Comparison of ENCODE assay signal across 13 cellular contexts in genomic region chr5:124263680-124264491, GRCh38.
DNase-seq lines count a peak whose midpoint lies in the region; ATAC-seq and TF ChIP-seq lines count a peak whose summit lies in the region.
"Had no signal": no experiment of that assay in that cellular context is flagged by ENCODE, and none has a peak within 500 bp of the region (broad histone marks: within the 10 kb centered on the region; RNA-seq: fewer than 3 reads in every experiment).

No MANE protein-coding gene starts in this region.

- H3K9ac ChIP-seq in endodermal cell (ENCODE audit: extremely low read depth, low read length, poor library complexity, severe bottlenecking) (no peak overlapping the region), neural progenitor cell (no peak overlapping the region)

- H3K27me3 Mint-ChIP-seq in endodermal cell (ENCODE audit: insufficient read depth) (no peaks in the 10 kb centered on the region), neural progenitor cell (ENCODE audit: insufficient read depth, low read depth) (peaks cover 20% of the 10 kb centered on the region)
- H3K27me3 Mint-ChIP-seq: CD4-positive, alpha-beta memory T cell had no signal

- H4K20me1 ChIP-seq in neural progenitor cell (ENCODE audit: low read depth), result no peaks in the 10 kb centered on the region

- no peak for TF ChIP-seq CTCF in HEK293 (tag by site-specific recombination; IDR thresholded peaks at IDR 0.05)
- peak; percentile 17 for TF ChIP-seq CTCF in endodermal cell (conservative IDR thresholded peaks at IDR 0.05)
- no peak for TF ChIP-seq CTCF in neural progenitor cell (IDR thresholded peaks at IDR 0.05)

- DNase-seq in NCI-H345 (lab: John Stamatoyannopoulos, UW), result peak; percentile 61
- DNase-seq in endodermal cell, result peak; percentile 86
- peak; percentile 91 for DNase-seq in neural progenitor cell (ENCODE audit: low spot score)
- no peak for DNase-seq in stimulated activated effector memory CD8-positive, alpha-beta T cell treated with anti-CD3 and anti-CD28 coated beads, Interleukin-12 subunit alpha, Interleukin-12 subunit beta, amount 100 ng/mL, for 72 hours (ENCODE audit: low spot score in 2 of 2)
- DNase-seq in activated T-cell treated with anti-CD3 and anti-CD28 coated beads, Interleukin-2, amount 50 U/mL, for 1 hour, result no peak
- DNase-seq: activated CD8-positive, alpha-beta memory T cell treated with anti-CD3 and anti-CD28 coated beads for 24 hours; CD4-positive, alpha-beta memory T cell; left ventricle myocardium superior; NCI-H510A had no signal

- H3K27ac ChIP-seq in HEK293 (ENCODE audit: extremely low read depth, low read depth, low read length), result peak overlapping the region; percentile 13
- H3K27ac ChIP-seq in endodermal cell (ENCODE audit: low read depth, low read length), result peak overlapping the region; percentile 78
- peak overlapping the region; percentile 71 for H3K27ac ChIP-seq in neural progenitor cell

- H3K4me1 Mint-ChIP-seq in endodermal cell, result peaks cover 8% of the 10 kb centered on the region
- peaks cover 14% of the 10 kb centered on the region for H3K4me1 Mint-ChIP-seq in neural progenitor cell
- H3K4me1 Mint-ChIP-seq in stimulated activated effector memory CD8-positive, alpha-beta T cell treated with anti-CD3 and anti-CD28 coated beads, Interleukin-12 subunit alpha, Interleukin-12 subunit beta, amount 100 ng/mL, for 72 hours, result no peaks in the 10 kb centered on the region
- H3K4me1 Mint-ChIP-seq: CD4-positive, alpha-beta memory T cell had no signal

- WGBS in endodermal cell (ENCODE audit: insufficient coverage in 1 of 2, insufficient read length in 1 of 2), 2 experiments, result 21 to 26% methylated on average over 4 to 6 of the region's 6 CpGs

- no peak overlapping the region for H3K4me3 ChIP-seq in HEK293 (ENCODE audit: low read depth, low read length)
- H3K4me3 ChIP-seq in endodermal cell (ENCODE audit: low read length), result peak overlapping the region; percentile 39
- peak overlapping the region; percentile 14 for H3K4me3 ChIP-seq in neural progenitor cell

- H3K36me3 ChIP-seq in HEK293 (ENCODE audit: control insufficient read depth in 2 of 2, insufficient read depth in 1 of 2, low read length in 2 of 2), result no peaks in the 10 kb centered on the region
- no peaks in the 10 kb centered on the region for H3K36me3 ChIP-seq in endodermal cell (ENCODE audit: control insufficient read depth, insufficient read depth, low read length)
- H3K36me3 ChIP-seq in neural progenitor cell, result no peaks in the 10 kb centered on the region

- H2AFZ ChIP-seq in neural progenitor cell (replicated peaks), result no peak overlapping the region

- peak overlapping the region; percentile 60 for H3K4me2 ChIP-seq in neural progenitor cell

- H3K4me3 Mint-ChIP-seq in endodermal cell (no peak overlapping the region), neural progenitor cell (no peak overlapping the region)
- no peak overlapping the region for H3K4me3 Mint-ChIP-seq in stimulated activated effector memory CD8-positive, alpha-beta T cell treated with anti-CD3 and anti-CD28 coated beads, Interleukin-12 subunit alpha, Interleukin-12 subunit beta, amount 100 ng/mL, for 72 hours
- H3K4me3 Mint-ChIP-seq: CD4-positive, alpha-beta memory T cell had no signal

- peaks cover 4% of the 10 kb centered on the region for H3K36me3 Mint-ChIP-seq in endodermal cell (ENCODE audit: low read depth)
- no peaks in the 10 kb centered on the region for H3K36me3 Mint-ChIP-seq in neural progenitor cell
- H3K36me3 Mint-ChIP-seq in stimulated activated effector memory CD8-positive, alpha-beta T cell treated with anti-CD3 and anti-CD28 coated beads, Interleukin-12 subunit alpha, Interleukin-12 subunit beta, amount 100 ng/mL, for 72 hours, result no peaks in the 10 kb centered on the region
- H3K36me3 Mint-ChIP-seq: CD4-positive, alpha-beta memory T cell had no signal

- peaks cover 46% of the 10 kb centered on the region for H3F3A ChIP-seq in neural progenitor cell (ENCODE audit: low read depth)

- no peak for ATAC-seq in GM18868 (IDR thresholded peaks at IDR 0.05; ENCODE audit: unreplicated experiment)
- ATAC-seq in HG03565 (IDR thresholded peaks at IDR 0.05; ENCODE audit: unreplicated experiment), result no peak
- no peak for ATAC-seq in stimulated activated effector memory CD8-positive, alpha-beta T cell treated with anti-CD3 and anti-CD28 coated beads, Interleukin-12 subunit alpha, Interleukin-12 subunit beta, amount 100 ng/mL, for 72 hours
- ATAC-seq: left ventricle myocardium superior, sciatic nerve had no signal

- peaks cover 14% of the 10 kb centered on the region for H3K4me1 ChIP-seq in HEK293 (ENCODE audit: control insufficient read depth, insufficient read depth, low read length)
- peaks cover 23% of the 10 kb centered on the region for H3K4me1 ChIP-seq in endodermal cell (ENCODE audit: control insufficient read depth, insufficient read depth, low read length)
- peaks cover 46% of the 10 kb centered on the region for H3K4me1 ChIP-seq in neural progenitor cell

- H3K27ac Mint-ChIP-seq in endodermal cell (no peak overlapping the region), neural progenitor cell (no peak overlapping the region)
- H3K27ac Mint-ChIP-seq in stimulated activated effector memory CD8-positive, alpha-beta T cell treated with anti-CD3 and anti-CD28 coated beads, Interleukin-12 subunit alpha, Interleukin-12 subunit beta, amount 100 ng/mL, for 72 hours, result no peak overlapping the region
- H3K27ac Mint-ChIP-seq: CD4-positive, alpha-beta memory T cell had no signal

- POLR2A ChIA-PET in HEK293 (lab: Yijun Ruan, JAX), result interaction anchor here (0.8 kb wide), 1 partner anchor 11 kb away, joined by 3 read pairs; no protein-coding TSS in a partner anchor

- H3K9me3 Mint-ChIP-seq in endodermal cell (no peaks in the 10 kb centered on the region), neural progenitor cell (peaks cover 6% of the 10 kb centered on the region)
- peaks cover 6% of the 10 kb centered on the region for H3K9me3 Mint-ChIP-seq in stimulated activated effector memory CD8-positive, alpha-beta T cell treated with anti-CD3 and anti-CD28 coated beads, Interleukin-12 subunit alpha, Interleukin-12 subunit beta, amount 100 ng/mL, for 72 hours

- H3K79me2 ChIP-seq in neural progenitor cell (ENCODE audit: low read depth), result no peaks in the 10 kb centered on the region

- H3K9me3 ChIP-seq in HEK293 (ENCODE audit: control insufficient read depth, insufficient read depth, low read depth, low read length) (no peaks in the 10 kb centered on the region), endodermal cell (ENCODE audit: control insufficient read depth, low read length) (peaks cover 18% of the 10 kb centered on the region), neural progenitor cell (ENCODE audit: low read depth) (no peaks in the 10 kb centered on the region)

- no peaks in the 10 kb centered on the region for H3K27me3 ChIP-seq in endodermal cell (ENCODE audit: control insufficient read depth, insufficient read depth, low read length, poor library complexity, severe bottlenecking)
- H3K27me3 ChIP-seq in neural progenitor cell, result no peaks in the 10 kb centered on the region

- CTCF ChIA-PET in HEK293 (lab: Yijun Ruan, JAX), result no interaction called here

TF ChIP-seq in HEK293, 187 proteins besides CTCF, POLR2A, EP300 and RAD21 (continues in another document):
- no peak for TF ChIP-seq HOXC10 (CRISPR knock-in tag; IDR thresholded peaks at IDR 0.05)
- TF ChIP-seq ZNF843 (tag by site-specific recombination; IDR thresholded peaks at IDR 0.05), result peak; percentile 67
- no peak for TF ChIP-seq KLF8 (tag by site-specific recombination; IDR thresholded peaks at IDR 0.05)
- no peak for TF ChIP-seq ZNF555 (tag by site-specific recombination; conservative IDR thresholded peaks at IDR 0.05)
- no peak for TF ChIP-seq ZNF404 (tag by site-specific recombination; IDR thresholded peaks at IDR 0.05)
- TF ChIP-seq KLF7 (tag by site-specific recombination; IDR thresholded peaks at IDR 0.05; ENCODE audit: borderline replicate concordance), result no peak
- no peak for TF ChIP-seq ZNF19 (tag by site-specific recombination; IDR thresholded peaks at IDR 0.05; ENCODE audit: low read depth)
- no peak for TF ChIP-seq ZNF518A (tag by site-specific recombination; conservative IDR thresholded peaks at IDR 0.05; ENCODE audit: low read depth)
- TF ChIP-seq SCRT2 (tag by site-specific recombination; IDR thresholded peaks at IDR 0.05), result peak; percentile 37; the same call in 1 of the 2 replicates
- TF ChIP-seq ZNF311 (tag by site-specific recombination; IDR thresholded peaks at IDR 0.05; ENCODE audit: borderline replicate concordance), result no peak
- no peak for TF ChIP-seq REPIN1 (tag by site-specific recombination; IDR thresholded peaks at IDR 0.05; ENCODE audit: low read depth)

Comparison
In these comparisons a context has a peak if more than half of its experiments do, and no peak if none do; other contexts are left out.
1. H3K27ac ChIP-seq: peak in every context shown above with its lines; median percentile 78 in endodermal cell; 71 in neural progenitor cell; 13 in HEK293.
2. DNase-seq: peak in NCI-H345 (single experiment), endodermal cell (single experiment) and neural progenitor cell (single experiment); none in stimulated activated effector memory CD8-positive, alpha-beta T cell treated with anti-CD3 and anti-CD28 coated beads, Interleukin-12 subunit alpha, Interleukin-12 subunit beta, amount 100 ng/mL, for 72 hours (0 of 2) and activated T-cell treated with anti-CD3 and anti-CD28 coated beads, Interleukin-2, amount 50 U/mL, for 1 hour (single experiment).